Comparison of ENCODE assay signal across 22 cellular contexts in the genomic region with DNA sequence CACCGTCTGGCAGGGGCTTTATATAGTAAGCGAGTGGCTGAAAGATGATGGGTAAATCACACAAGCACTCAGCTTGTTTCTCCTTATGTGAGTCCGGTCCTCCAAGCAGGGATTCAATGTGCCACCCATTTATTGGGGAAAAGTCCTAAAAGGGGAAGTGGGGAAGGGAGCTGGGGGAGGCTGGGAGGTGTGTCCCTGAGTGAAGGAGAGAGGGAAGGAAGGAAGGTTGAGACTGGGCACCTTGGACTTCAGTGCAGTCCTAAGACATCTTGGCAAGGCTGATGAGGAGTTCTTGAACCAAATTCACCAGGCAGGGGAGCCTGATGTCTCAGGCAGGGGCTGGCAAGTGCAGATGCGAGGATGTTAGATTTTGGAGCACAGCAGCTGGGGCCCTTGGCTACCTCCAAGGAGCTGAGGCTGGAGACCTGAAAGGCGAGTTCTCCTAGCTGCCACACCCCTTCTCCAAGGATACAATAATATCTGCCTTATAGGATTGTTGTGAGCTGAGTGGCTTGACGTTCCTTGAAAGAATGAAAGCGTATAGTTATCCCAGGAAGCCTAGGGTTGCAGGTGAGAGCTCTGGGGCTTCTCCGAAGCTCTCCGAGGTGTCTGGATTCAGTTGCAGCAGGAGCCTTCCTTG. TPM values are rescaled to one million over a fixed set of nuclear protein-coding genes. Genes with fewer than 3 reads are reported as not detected.
DNase-seq lines count a peak whose midpoint lies in the region; ATAC-seq, FAIRE-seq and TF ChIP-seq lines count a peak whose summit lies in the region.
"Had no signal": no experiment of that assay in that cellular context is flagged by ENCODE, and none has a peak within 500 bp of the region (broad histone marks: within the 10 kb centered on the region; RNA-seq: fewer than 3 reads in every experiment).

No MANE protein-coding gene starts in this region.

- no peak for DNase-seq in breast epithelium (ENCODE audit: low spot score in 2 of 2)
- no peak for DNase-seq in MCF 10A (ENCODE audit: unreplicated experiment)
- peak; percentile 73 for DNase-seq in bronchial epithelial cell (ENCODE audit: low read depth)
- no peak for DNase-seq in upper lobe of right lung
- no peak for DNase-seq in NK-92 treated with Interleukin-12 subunit alpha and Interleukin-12 subunit beta, amount 100 ng/mL, for 24 hours (lab: John Stamatoyannopoulos, UW)
- DNase-seq in activated effector memory CD4-positive, alpha-beta T cell treated with Interleukin-2 at 50 U/mL for 16 hours = no peak
- DNase-seq: activated CD8-positive, alpha-beta T cell treated with anti-CD3 and anti-CD28 coated beads, Interleukin-2, amount 10 ng/mL, durations not matched to agents 7 days and 5 days; aorta; NCI-H1436; NCI-H446 treated with DMSO at 0.1 percent for 48 hours; stimulated activated CD4-positive, alpha-beta T cell treated with anti-CD3 and anti-CD28 coated beads, Interleukin-1b, Interleukin-23, amount 100 ng/mL, for 48 hours had no signal

- ATAC-seq in upper lobe of right lung = peak; percentile 33
- no peak for ATAC-seq in GM21786 (IDR thresholded peaks at IDR 0.05; ENCODE audit: unreplicated experiment)
- ATAC-seq: activated CD8-positive, alpha-beta T cell treated with anti-CD3 and anti-CD28 coated beads, Interleukin-2, amount 10 ng/mL, durations not matched to agents 7 days and 5 days; Panc1; SK-N-SH treated with all-trans-retinoic acid at 6 μM for 48 hours had no signal

- H3K36me3 Mint-ChIP-seq in MCF 10A (ENCODE audit: insufficient read depth, unreplicated experiment) = no peaks in the 10 kb centered on the region

- no peaks in the 10 kb centered on the region for H3K27me3 Mint-ChIP-seq in MCF 10A (ENCODE audit: insufficient read depth, unreplicated experiment)
- H3K27me3 Mint-ChIP-seq: memory B cell had no signal

- no peak for TF ChIP-seq POLR2A in breast epithelium (IDR thresholded peaks at IDR 0.05)

- POLR2A ChIA-PET in MCF 10A (lab: Yijun Ruan, JAX) = interaction anchor here (0.5 to 1.9 kb wide), 4 partner anchors 16 to 23 kb away, joined by 3 to 6 read pairs (median 4); partner anchors contain the start of gene CYLD

- no peaks in the 10 kb centered on the region for H3K4me1 ChIP-seq in breast epithelium
- peaks cover 19% of the 10 kb centered on the region for H3K4me1 ChIP-seq in mucosa of stomach (ENCODE audit: control insufficient read depth, insufficient read depth, low read length)
- no peaks in the 10 kb centered on the region for H3K4me1 ChIP-seq in upper lobe of right lung

- H3K27ac Mint-ChIP-seq in MCF 10A (ENCODE audit: low read depth, unreplicated experiment) = no peak overlapping the region
- H3K27ac Mint-ChIP-seq: activated T-helper 2 cell treated with anti-CD3 and anti-CD28 coated beads, Interferon-gamma antibody, Interleukin-2, Interleukin-4, amounts not matched to agents 10 μg/mL and 5 μg/mL and 100 μg/mL, durations not matched to agents 14 hours and 24 hours and 36 hours; memory B cell had no signal

- H3K36me3 ChIP-seq in breast epithelium (no peaks in the 10 kb centered on the region), bronchial epithelial cell (ENCODE audit: control insufficient read depth, insufficient read depth, low read length) (no peaks in the 10 kb centered on the region), mucosa of stomach (ENCODE audit: control insufficient read depth, insufficient read depth, low read length) (no peaks in the 10 kb centered on the region), upper lobe of right lung (no peaks in the 10 kb centered on the region)

- no peaks in the 10 kb centered on the region for H3K9me3 ChIP-seq in breast epithelium
- H3K9me3 ChIP-seq in mucosa of stomach (ENCODE audit: control insufficient read depth, low read length) = no peaks in the 10 kb centered on the region
- H3K9me3 ChIP-seq in upper lobe of right lung = no peaks in the 10 kb centered on the region

- TF ChIP-seq CTCF in breast epithelium (IDR thresholded peaks at IDR 0.05) = no peak
- TF ChIP-seq CTCF in MCF 10A (IDR thresholded peaks at IDR 0.05; ENCODE audit: unreplicated experiment) = no peak
- TF ChIP-seq CTCF in bronchial epithelial cell (IDR thresholded peaks at IDR 0.05; ENCODE audit: insufficient read depth, low read length, severe bottlenecking) = no peak
- no peak for TF ChIP-seq CTCF in upper lobe of right lung (IDR thresholded peaks at IDR 0.05)

- CTCF ChIA-PET in MCF 10A (lab: Yijun Ruan, JAX) = interaction anchor here (0.8 to 1.0 kb wide), 3 partner anchors 9 to 26 kb away, joined by 3 to 4 read pairs (median 3); no protein-coding TSS in a partner anchor

- peaks cover 6% of the 10 kb centered on the region for H3K4me1 Mint-ChIP-seq in MCF 10A (ENCODE audit: insufficient read depth, unreplicated experiment)

- H3K27ac ChIP-seq in breast epithelium (peak overlapping the region; percentile 81 to 83), upper lobe of right lung (no peak overlapping the region)
- H3K27ac ChIP-seq: HL-60, KMS-11 had no signal

- H3K4me3 ChIP-seq in breast epithelium (peak overlapping the region in 2 of 3 donors; percentile 6 to 23), bronchial epithelial cell (ENCODE audit: low read depth, low read length) (peak overlapping the region; percentile 27), mucosa of stomach (ENCODE audit: low read length) (no peak overlapping the region), upper lobe of right lung (no peak overlapping the region)

- no peaks in the 10 kb centered on the region for H3K27me3 ChIP-seq in breast epithelium
- H3K27me3 ChIP-seq in bronchial epithelial cell (ENCODE audit: control insufficient read depth, insufficient read depth, low read length) = no peaks in the 10 kb centered on the region
- no peaks in the 10 kb centered on the region for H3K27me3 ChIP-seq in mucosa of stomach (ENCODE audit: control insufficient read depth, insufficient read depth, low read length)
- H3K27me3 ChIP-seq in upper lobe of right lung = no peaks in the 10 kb centered on the region

- no TSS peak for BruUV-seq in MCF 10A (replicated peaks; lab: Mats Ljungman, UMichigan)

- H3K9ac ChIP-seq in mucosa of stomach (ENCODE audit: low read length) = peak overlapping the region; percentile 28
- H3K9ac ChIP-seq: KMS-11 had no signal

- intact Hi-C loops in breast epithelium (cut with DNase I; ENCODE audit: low total_unique reads) = no loop called here
- intact Hi-C loops in MCF 10A (cut with micrococcal nuclease) = no loop called here
- intact Hi-C loops in upper lobe of right lung (cut with DNase I) = no loop called here

- peak; percentile 68 for FAIRE-seq in bronchial epithelial cell (lab: Jason Lieb, UNC)
- FAIRE-seq: endothelial cell of umbilical vein, GM12892 had no signal

- H3K4me3 Mint-ChIP-seq in MCF 10A (ENCODE audit: unreplicated experiment) = no peak overlapping the region
- H3K4me3 Mint-ChIP-seq: activated CD8-positive, alpha-beta T cell treated with anti-CD3 and anti-CD28 coated beads, Interleukin-2, amount 10 ng/mL, durations not matched to agents 7 days and 5 days; memory B cell had no signal

- H3K9me3 Mint-ChIP-seq in MCF 10A (ENCODE audit: unreplicated experiment) = no peaks in the 10 kb centered on the region

RNA-seq across cellular contexts. Expression of gene CYLD, which starts 23.0 kb away (rescaled TPM):
- total RNA-seq in breast epithelium (10 to 100 TPM; 40.6 to 62.9 (median 43.4) TPM), MCF 10A (2022) (53.7 and 69.1 TPM in 2 replicates), bronchial epithelial cell (27.9 and 39.7 TPM in 2 replicates), upper lobe of right lung (48.3 TPM)

RNA-seq across cellular contexts. Expression of gene NOD2, which starts 25.5 kb away (rescaled TPM):
- total RNA-seq in breast epithelium (1 to 10 TPM; 2.6 to 4.9 (median 3.8) TPM), MCF 10A (2022) (1.7 and 4.2 TPM in 2 replicates), bronchial epithelial cell (2.4 and 11.6 TPM in 2 replicates), upper lobe of right lung (4.2 TPM)
- total RNA-seq: G401 had no signal

RNA-seq across cellular contexts. Expression of gene SNX20, which starts 37.8 kb away (rescaled TPM):
- total RNA-seq in breast epithelium (1 to 10 TPM; 1.3 to 2.9 (median 2.7) TPM), MCF 10A (2022) (not detected in 2 replicates), bronchial epithelial cell (not detected in 2 replicates), upper lobe of right lung (9.2 TPM)
- total RNA-seq: endothelial cell of umbilical vein, G401 had no signal

Comparison
In these comparisons a context has a peak if more than half of its experiments do, and no peak if none do; other contexts are left out.
1. H3K4me3 ChIP-seq: peak in breast epithelium (2 of 3) and bronchial epithelial cell (single experiment); none in mucosa of stomach (single experiment) and upper lobe of right lung (single experiment).